In genomic region chr6:119310486-119311036, GRCh38 we compare ENCODE assay signal across 11 cellular contexts. TPM values are rescaled to one million over a fixed set of nuclear protein-coding genes. Genes with fewer than 3 reads are reported as not detected.
DNase-seq lines count a peak whose midpoint lies in the region; ATAC-seq, FAIRE-seq and TF ChIP-seq lines count a peak whose summit lies in the region.
"Had no signal": no experiment of that assay in that cellular context is flagged by ENCODE, and none has a peak within 500 bp of the region (broad histone marks: within the 10 kb centered on the region; RNA-seq: fewer than 3 reads in every experiment).

No MANE protein-coding gene starts in this region.

- TF ChIP-seq CTCF in endothelial cell (IDR thresholded peaks at IDR 0.05; ENCODE audit: unreplicated experiment) (no peak), MM.1S (IDR thresholded peaks at IDR 0.05; ENCODE audit: low read length) (no peak), breast epithelium (IDR thresholded peaks at IDR 0.05) (no peak), uterus (IDR thresholded peaks at IDR 0.05) (no peak)

- H3K27ac Mint-ChIP-seq in endothelial cell (ENCODE audit: unreplicated experiment): peak overlapping the region; percentile 1
- H3K27ac Mint-ChIP-seq in naive thymus-derived CD4-positive, alpha-beta T cell: peak overlapping the region in 1 of 9 donors; percentile 6

- H2AFZ ChIP-seq in MM.1S (ENCODE audit: low read length): no peak overlapping the region
- H2AFZ ChIP-seq: GM23248 had no signal

- H3K27me3 Mint-ChIP-seq in endothelial cell (ENCODE audit: unreplicated experiment): no peaks in the 10 kb centered on the region
- H3K27me3 Mint-ChIP-seq in naive thymus-derived CD4-positive, alpha-beta T cell: no peaks in the 10 kb centered on the region

- H3K9ac ChIP-seq in MM.1S (ENCODE audit: low read length): no peak overlapping the region
- H3K9ac ChIP-seq: GM23248 had no signal

- no peak overlapping the region for H3K4me3 ChIP-seq in naive thymus-derived CD4-positive, alpha-beta T cell (ENCODE audit: low read length)
- H3K4me3 ChIP-seq in MM.1S (ENCODE audit: low read length) (no peak overlapping the region), breast epithelium (no peak overlapping the region), uterus (no peak overlapping the region)
- H3K4me3 ChIP-seq: GM23248 had no signal

- intact Hi-C loops in naive thymus-derived CD4-positive, alpha-beta T cell (cut with micrococcal nuclease): loop anchor here in 1 of 2 donors (10.0 kb wide), 4 partner anchors 46 to 416 kb away; partner anchors contain the start of genes ASF1A and FAM184A
- intact Hi-C loops in breast epithelium (cut with DNase I; ENCODE audit: low total_unique reads): no loop called here
- intact Hi-C loops in uterus (cut with DNase I; ENCODE audit: low total_unique reads): no loop called here

- POLR2A ChIA-PET in naive thymus-derived CD4-positive, alpha-beta T cell (lab: Charles Lee): no interaction called here

- H3K79me2 ChIP-seq in MM.1S (ENCODE audit: low read length): peaks cover 100% of the 10 kb centered on the region

- H3K9me3 ChIP-seq in naive thymus-derived CD4-positive, alpha-beta T cell (ENCODE audit: control insufficient read depth in 2 of 3, low read length in 3 of 3): no peaks in the 10 kb centered on the region
- H3K9me3 ChIP-seq in MM.1S (replicated peaks; ENCODE audit: insufficient read depth, low read length) (no peaks in the 10 kb centered on the region), breast epithelium (no peaks in the 10 kb centered on the region), uterus (no peaks in the 10 kb centered on the region)

- no peak overlapping the region for H3K27ac ChIP-seq in naive thymus-derived CD4-positive, alpha-beta T cell (ENCODE audit: low read depth, low read length)
- H3K27ac ChIP-seq in MM.1S (ENCODE audit: low read length) (no peak overlapping the region), breast epithelium (no peak overlapping the region), uterus (no peak overlapping the region)
- H3K27ac ChIP-seq: GM23248 had no signal

- H3K27me3 ChIP-seq in naive thymus-derived CD4-positive, alpha-beta T cell (ENCODE audit: control insufficient read depth in 2 of 2, insufficient read depth in 2 of 2, low read length in 2 of 2): no peaks in the 10 kb centered on the region
- H3K27me3 ChIP-seq in MM.1S (replicated peaks; ENCODE audit: insufficient read depth, low read length) (no peaks in the 10 kb centered on the region), breast epithelium (no peaks in the 10 kb centered on the region), uterus (no peaks in the 10 kb centered on the region)

- peaks cover 3% of the 10 kb centered on the region for H4K20me1 ChIP-seq in MM.1S (ENCODE audit: insufficient read depth, low read length)

- H3K9me2 ChIP-seq in MM.1S (replicated peaks; ENCODE audit: insufficient read depth, low read length): no peaks in the 10 kb centered on the region

- peaks cover 51% of the 10 kb centered on the region for H3K4me1 Mint-ChIP-seq in endothelial cell (ENCODE audit: unreplicated experiment)
- peaks cover 27 to 69% (median 36%) of the 10 kb centered on the region in 7 donors for H3K4me1 Mint-ChIP-seq in naive thymus-derived CD4-positive, alpha-beta T cell

- H3F3A ChIP-seq in MM.1S (ENCODE audit: insufficient read depth, low read length): no peaks in the 10 kb centered on the region

- H3K36me3 Mint-ChIP-seq in endothelial cell (ENCODE audit: low read depth, unreplicated experiment): peaks cover under 1% of the 10 kb centered on the region
- peaks cover 0 to 15% (median under 1%) of the 10 kb centered on the region in 5 donors for H3K36me3 Mint-ChIP-seq in naive thymus-derived CD4-positive, alpha-beta T cell

- peak overlapping the region; percentile 9 for H3K4me3 Mint-ChIP-seq in endothelial cell (ENCODE audit: unreplicated experiment)
- no peak overlapping the region for H3K4me3 Mint-ChIP-seq in naive thymus-derived CD4-positive, alpha-beta T cell

- H3K4me1 ChIP-seq in naive thymus-derived CD4-positive, alpha-beta T cell (ENCODE audit: control insufficient read depth in 2 of 2, insufficient read depth in 2 of 2, low read length in 2 of 2): peaks cover 27 to 34% of the 10 kb centered on the region in 2 donors
- H3K4me1 ChIP-seq in MM.1S (ENCODE audit: low read length): no peaks in the 10 kb centered on the region
- no peaks in the 10 kb centered on the region for H3K4me1 ChIP-seq in breast epithelium
- H3K4me1 ChIP-seq in uterus: peaks cover 0 to 6% of the 10 kb centered on the region in 2 donors

- FAIRE-seq in GM12891 (lab: Jason Lieb, UNC): no peak

- peak; percentile 40 for ATAC-seq in naive thymus-derived CD4-positive, alpha-beta T cell

- H3K36me3 ChIP-seq in naive thymus-derived CD4-positive, alpha-beta T cell (ENCODE audit: control insufficient read depth in 2 of 3, insufficient read depth in 3 of 3, low read length in 3 of 3): no peaks in the 10 kb centered on the region
- H3K36me3 ChIP-seq in MM.1S (replicated peaks; ENCODE audit: insufficient read depth, low read length) (peaks cover 6% of the 10 kb centered on the region; the same call in 1 of the 2 replicates), breast epithelium (no peaks in the 10 kb centered on the region), uterus (no peaks in the 10 kb centered on the region)

- H3K9me3 Mint-ChIP-seq in endothelial cell (ENCODE audit: unreplicated experiment): no peaks in the 10 kb centered on the region
- peaks cover 0 to 2% (median 0%) of the 10 kb centered on the region in 11 donors for H3K9me3 Mint-ChIP-seq in naive thymus-derived CD4-positive, alpha-beta T cell

- CTCF ChIA-PET in naive thymus-derived CD4-positive, alpha-beta T cell (lab: Charles Lee): no interaction called here

- no peak for DNase-seq in GM12891 (ENCODE audit: insufficient read length, low spot score)
- peak; percentile 82 for DNase-seq in MV-4-11 (lab: John Stamatoyannopoulos, UW)
- DNase-seq in endothelial cell (ENCODE audit: low spot score): no peak
- DNase-seq in naive thymus-derived CD4-positive, alpha-beta T cell: no peak
- DNase-seq in MM.1S: no peak
- no peak for DNase-seq in activated T-cell treated with anti-CD3 and anti-CD28 coated beads, Interleukin-2, amount 50 U/mL, for 48 hours
- DNase-seq in breast epithelium (ENCODE audit: low spot score in 2 of 2): no peak
- DNase-seq in uterus: no peak
- DNase-seq: activated CD8-positive, alpha-beta memory T cell treated with anti-CD3 and anti-CD28 coated beads, Interleukin-2, amount 50 U/mL, for 48 hours; GM23248; NCI-H1048 had no signal

- TF ChIP-seq POLR2A in GM12891 (IDR thresholded peaks at IDR 0.05; ENCODE audit: low read depth, low read length) (no peak), breast epithelium (IDR thresholded peaks at IDR 0.05) (no peak), uterus (IDR thresholded peaks at IDR 0.05) (no peak)

- H3K4me2 ChIP-seq in MM.1S (ENCODE audit: low read depth, low read length): no peak overlapping the region

TF ChIP-seq in GM12891, 5 proteins besides CTCF, POLR2A, EP300 and RAD21:
- peak; percentile 37; the same call in 1 of the 2 replicates for TF ChIP-seq SPI1 (IDR thresholded peaks at IDR 0.05; ENCODE audit: low read depth, low read length)
- TF ChIP-seq TAF1 (IDR thresholded peaks at IDR 0.05; ENCODE audit: low read depth, low read length): no peak
- no peak for TF ChIP-seq PAX5 (IDR thresholded peaks at IDR 0.05; ENCODE audit: insufficient read depth, low read length, severe bottlenecking)

RNA-seq across cellular contexts. Expression of gene MAN1A1, which starts 39.0 kb away (rescaled TPM):
- polyA plus RNA-seq in GM12891 (2012; ENCODE audit: low read depth, missing spikeins): 9.5 TPM
- 34.4 TPM for total RNA-seq in endothelial cell (ENCODE audit: unreplicated experiment)
- total RNA-seq in naive thymus-derived CD4-positive, alpha-beta T cell: 10 to 100 TPM in 2 of 5 experiments, 1 to 10 TPM in 3; 8.3 to 22.3 (median 8.5) TPM
- 1 to 10 TPM; 5.4 to 7.1 TPM for polyA plus RNA-seq in naive thymus-derived CD4-positive, alpha-beta T cell
- total RNA-seq in breast epithelium: 100 to 1,000 TPM in 2 of 3 donors, 10 to 100 TPM in 1; 81.2 to 481 (median 104) TPM
- total RNA-seq in uterus: 10 to 100 TPM; 30.0 to 99.0 (median 69.8) TPM
